Comparison of ENCODE assay signal across 1 cellular context in genomic region chr2:239602290-239603282, GRCh38.
TF ChIP-seq lines count a peak whose summit lies in the region.

No MANE protein-coding gene starts in this region.

TF ChIP-seq in HepG2, 621 proteins besides CTCF, POLR2A, EP300 and RAD21 (continued from another document):
- TF ChIP-seq THAP9 (CRISPR knock-in tag; IDR thresholded peaks at IDR 0.05; ENCODE audit: borderline replicate concordance) (no peak), ZNF749 (CRISPR knock-in tag; IDR thresholded peaks at IDR 0.05; ENCODE audit: borderline replicate concordance) (no peak), PHB2 (IDR thresholded peaks at IDR 0.05; ENCODE audit: partially characterized antibody) (no peak)
